12 cellular contexts compared by ENCODE assay signal in genomic region chr4:73964862-73965611, GRCh38. TPM values are rescaled to one million over a fixed set of nuclear protein-coding genes. Genes with fewer than 3 reads are reported as not detected.
DNase-seq lines count a peak whose midpoint lies in the region; ATAC-seq and TF ChIP-seq lines count a peak whose summit lies in the region.
"Had no signal": no experiment of that assay in that cellular context is flagged by ENCODE, and none has a peak within 500 bp of the region (broad histone marks: within the 10 kb centered on the region; RNA-seq: fewer than 3 reads in every experiment).

No MANE protein-coding gene starts in this region.

- BruUV-seq in mammary epithelial cell (replicated peaks; lab: Mats Ljungman, UMichigan) = no TSS peak

- H3K4me1 Mint-ChIP-seq in immature natural killer cell = no peaks in the 10 kb centered on the region

- peak; percentile 17 for TF ChIP-seq CTCF in AG09319 (IDR thresholded peaks at IDR 0.05; ENCODE audit: low read depth, low read length)
- peak in 1 of 2 donors; percentile 55 for TF ChIP-seq CTCF in mammary epithelial cell (conservative IDR thresholded peaks at IDR 0.05 in 1 of 2, IDR thresholded peaks at IDR 0.05 in 1 of 2; ENCODE audit: extremely low read depth in 1 of 2, insufficient read depth in 1 of 2, low read depth in 1 of 2, low read length in 2 of 2)
- TF ChIP-seq CTCF in right lobe of liver (IDR thresholded peaks at IDR 0.05) = peak; percentile 13 to 53 (median 42)

- H3K27ac Mint-ChIP-seq in immature natural killer cell = no peak overlapping the region

- CTCF ChIA-PET in mammary epithelial cell (lab: Charles Lee; ENCODE audit: low non-redundant PET) = no interaction called here

- 64% methylated on average over 7 of the region's 7 CpGs for WGBS in mammary epithelial cell (ENCODE audit: low coverage, missing lambda C conversion rate)
- WGBS in right lobe of liver (ENCODE audit: insufficient coverage, low coverage, low lambda C conversion rate, missing lambda C conversion rate) = 47% methylated on average over 5 of the region's 7 CpGs

- DNase-seq in AG09319 (ENCODE audit: extremely low read depth, low read depth) (no peak), HT-29 (ENCODE audit: low spot score) (peak; percentile 42), mammary epithelial cell (no peak), right lobe of liver (peak in 1 of 3 donors; percentile 25), immature natural killer cell (no peak), RKO (ENCODE audit: low spot score) (no peak), NCI-H146 (lab: John Stamatoyannopoulos, UW) (no peak)
- DNase-seq: activated CD4-positive, alpha-beta T cell treated with anti-CD3 and anti-CD28 coated beads, Interleukin-2, amount 50 U/mL, for 1 hour; left ventricle myocardium superior; NCI-H526 treated with DMSO at 0.1 percent for 48 hours; transverse colon had no signal

- no peak overlapping the region for H3K9ac ChIP-seq in mammary epithelial cell (ENCODE audit: insufficient read depth, low read length)

- H3K27me3 ChIP-seq in mammary epithelial cell (ENCODE audit: insufficient read depth, low read length) = no peaks in the 10 kb centered on the region
- no peaks in the 10 kb centered on the region for H3K27me3 ChIP-seq in right lobe of liver
- H3K27me3 ChIP-seq: transverse colon had no signal

- no peaks in the 10 kb centered on the region for H4K20me1 ChIP-seq in mammary epithelial cell (ENCODE audit: insufficient read depth, low read length)

- no peak for TF ChIP-seq POLR2A in right lobe of liver (IDR thresholded peaks at IDR 0.05)

- in situ Hi-C loops in mammary epithelial cell (cut with MboI; ENCODE audit: low sequenced_read_pairs in 2 of 2) = no loop called here

- dilution Hi-C loops in mammary epithelial cell (cut with HindIII; ENCODE audit: low sequenced_read_pairs) = no loop called here

- H3K36me3 ChIP-seq in mammary epithelial cell (ENCODE audit: insufficient read depth, low read length) = no peaks in the 10 kb centered on the region
- no peaks in the 10 kb centered on the region for H3K36me3 ChIP-seq in right lobe of liver
- H3K36me3 ChIP-seq: transverse colon had no signal

- peak overlapping the region; percentile 52 for H2AFZ ChIP-seq in mammary epithelial cell (ENCODE audit: low read depth, low read length)

- H3K36me3 Mint-ChIP-seq in immature natural killer cell = no peaks in the 10 kb centered on the region

- H3K79me2 ChIP-seq in mammary epithelial cell (ENCODE audit: insufficient read depth, low read length) = no peaks in the 10 kb centered on the region

- H3K9me3 Mint-ChIP-seq in immature natural killer cell = peaks cover 4 to 41% (median 18%) of the 10 kb centered on the region in 6 donors

- no peaks in the 10 kb centered on the region for H3K9me3 ChIP-seq in mammary epithelial cell (replicated peaks; ENCODE audit: insufficient read depth, low read length)
- no peaks in the 10 kb centered on the region for H3K9me3 ChIP-seq in right lobe of liver

- H3K27ac ChIP-seq in mammary epithelial cell (ENCODE audit: insufficient read depth, low read depth, low read length) = no peak overlapping the region
- H3K27ac ChIP-seq in right lobe of liver = no peak overlapping the region
- H3K27ac ChIP-seq: transverse colon had no signal

- ATAC-seq in right lobe of liver = peak; percentile 72 to 88 (median 78)
- no peak for ATAC-seq in GM19035 (IDR thresholded peaks at IDR 0.05; ENCODE audit: unreplicated experiment)
- ATAC-seq: left ventricle myocardium superior had no signal

- H3K27me3 Mint-ChIP-seq in immature natural killer cell (ENCODE audit: low read depth in 3 of 3) = peaks cover 0 to 3% (median 2%) of the 10 kb centered on the region in 3 donors

- intact Hi-C loops in mammary epithelial cell (cut with micrococcal nuclease) (no loop called here), right lobe of liver (cut with DNase I) (no loop called here)

- no peak overlapping the region for H3K4me2 ChIP-seq in mammary epithelial cell (ENCODE audit: insufficient read depth, low read depth, low read length)

- H3K4me3 ChIP-seq in mammary epithelial cell (replicated peaks in 1 of 3; ENCODE audit: insufficient read depth in 1 of 3, low read depth in 2 of 3, low read length in 3 of 3) (no peak overlapping the region), right lobe of liver (no peak overlapping the region)
- H3K4me3 ChIP-seq: transverse colon had no signal

- H3K4me1 ChIP-seq in mammary epithelial cell (ENCODE audit: insufficient read depth, low read length) = no peaks in the 10 kb centered on the region
- H3K4me1 ChIP-seq in right lobe of liver = no peaks in the 10 kb centered on the region
- H3K4me1 ChIP-seq: transverse colon had no signal

- H3K4me3 Mint-ChIP-seq in immature natural killer cell = no peak overlapping the region

RNA-seq across cellular contexts. Expression of gene PF4, which starts 16.8 kb away (rescaled TPM):
- total RNA-seq in HT-29 (2014; rRNA removed; shearing (Covaris generic)) = 0.37 and 1.1 TPM in 2 replicates
- total RNA-seq in mammary epithelial cell = not detected
- polyA plus RNA-seq in mammary epithelial cell = not detected
- polyA minus RNA-seq in mammary epithelial cell = not detected
- total RNA-seq in right lobe of liver = 1 to 10 TPM in 3 of 6 experiments, under 1 TPM in 1, not detected in 2; 0.74 to 2.2 (median 1.5) TPM
- polyA plus RNA-seq in immature natural killer cell = 100 to 1,000 TPM in 1 of 3 donors, 1 to 10 TPM in 1, under 1 TPM in 1; 0.88 to 107 (median 9.4) TPM
- total RNA-seq: left ventricle myocardium superior, transverse colon had no signal

RNA-seq across cellular contexts. Expression of gene PPBP, which starts 23.0 kb away (rescaled TPM):
- total RNA-seq in HT-29 (2014; rRNA removed; shearing (Covaris generic)) = not detected in 2 replicates
- 1 to 10 TPM in 1 of 2 donors, under 1 TPM in 1; 0.67 to 1.1 TPM for total RNA-seq in mammary epithelial cell
- 2.7 TPM for polyA plus RNA-seq in mammary epithelial cell
- not detected for polyA minus RNA-seq in mammary epithelial cell
- total RNA-seq in right lobe of liver = 1 to 10 TPM in 3 of 6 experiments, under 1 TPM in 2, not detected in 1; 0.42 to 8.5 (median 1.2) TPM
- 100 to 1,000 TPM in 1 of 3 donors, 10 to 100 TPM in 2; 13.6 to 258 (median 35.7) TPM for polyA plus RNA-seq in immature natural killer cell
- total RNA-seq: transverse colon had no signal

RNA-seq across cellular contexts. Expression of gene CXCL5, which starts 33.4 kb away (rescaled TPM):
- not detected in 2 replicates for total RNA-seq in HT-29 (2014; rRNA removed; shearing (Covaris generic))
- total RNA-seq in mammary epithelial cell (under 1 TPM in 1 of 2 donors, not detected in 1; 0.33 TPM), right lobe of liver (under 1 TPM in 3 of 6 experiments, not detected in 3; 0.10 to 1.00 (median 0.19) TPM)
- polyA plus RNA-seq in mammary epithelial cell (1.6 TPM), immature natural killer cell (under 1 TPM in 2 of 3 donors, not detected in 1; 0.41 to 0.76 TPM)
- polyA minus RNA-seq in mammary epithelial cell = 3.5 TPM
- total RNA-seq: left ventricle myocardium superior had no signal
